19 cellular contexts compared by ENCODE assay signal in the genomic region with DNA sequence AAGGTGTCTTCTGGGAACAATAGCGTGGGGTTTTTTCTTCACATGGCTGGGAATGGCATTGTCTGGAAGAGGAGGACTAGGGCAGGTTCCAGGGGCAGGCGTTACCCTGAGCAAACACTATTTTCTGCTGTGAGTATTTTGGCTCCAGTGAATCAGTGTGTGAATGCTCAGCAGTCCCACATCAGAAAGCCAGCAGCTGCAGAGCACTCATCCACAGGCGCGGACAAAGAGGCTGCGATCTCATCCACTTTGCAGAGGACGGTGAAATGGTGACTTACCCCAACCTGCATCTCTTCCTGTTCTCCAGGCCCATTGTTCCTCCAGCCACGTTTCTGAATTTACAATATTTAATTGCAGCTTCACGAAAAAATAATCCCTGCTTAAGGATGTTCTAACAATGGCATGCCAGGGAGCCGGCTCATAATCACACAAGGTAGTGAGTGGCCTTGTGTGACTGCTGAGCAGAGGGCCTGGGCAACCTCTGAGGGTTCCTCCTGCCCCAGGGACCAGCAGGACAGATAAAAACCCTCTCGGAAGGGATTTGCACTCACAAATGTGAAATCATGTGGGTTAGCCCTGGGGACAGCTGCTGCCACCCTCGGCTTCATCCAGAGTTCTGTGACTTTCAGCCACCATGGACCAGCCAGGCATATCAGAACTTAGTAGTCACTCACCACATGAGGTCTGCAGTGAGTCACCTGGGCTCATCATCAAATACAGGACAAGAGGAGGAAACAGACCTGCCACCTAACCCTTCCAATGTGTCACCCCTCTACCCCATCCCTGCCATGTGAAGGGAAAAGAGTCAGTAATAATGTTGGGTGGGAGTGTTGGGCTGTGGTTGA.
DNase-seq lines count a peak whose midpoint lies in the region; ATAC-seq and TF ChIP-seq lines count a peak whose summit lies in the region.
"Had no signal": no experiment of that assay in that cellular context is flagged by ENCODE, and none has a peak within 500 bp of the region (broad histone marks: within the 10 kb centered on the region; RNA-seq: fewer than 3 reads in every experiment).

No MANE protein-coding gene starts in this region.

- TF ChIP-seq CTCF in foreskin keratinocyte (conservative IDR thresholded peaks at IDR 0.05) (no peak), glutamatergic neuron (IDR thresholded peaks at IDR 0.05; ENCODE audit: partially characterized antibody, unreplicated experiment) (no peak)

- H3K4me1 ChIP-seq in GM23248 (ENCODE audit: insufficient read depth): no peaks in the 10 kb centered on the region
- no peaks in the 10 kb centered on the region for H3K4me1 ChIP-seq in foreskin keratinocyte

- H3K9me3 ChIP-seq in GM23248 (ENCODE audit: low read depth): no peaks in the 10 kb centered on the region
- H3K9me3 ChIP-seq: mucosa of descending colon, neutrophil had no signal

- H3K9ac ChIP-seq in GM23248: no peak overlapping the region

- H3K27me3 Mint-ChIP-seq in glutamatergic neuron (ENCODE audit: unreplicated experiment): peaks cover 5% of the 10 kb centered on the region

- no peaks in the 10 kb centered on the region for H3K4me1 Mint-ChIP-seq in glutamatergic neuron (ENCODE audit: low read depth, unreplicated experiment)
- H3K4me1 Mint-ChIP-seq: activated naive CD4-positive, alpha-beta T cell treated with anti-CD3 and anti-CD28 coated beads, Interleukin-2, amount 50 U/mL, for 24 hours; GM23338 had no signal

- 47 to 52% methylated on average over 11 of the region's 11 CpGs for WGBS in GM23248 (ENCODE audit: low coverage in 1 of 2, low lambda C conversion rate in 2 of 2, missing lambda C conversion rate in 2 of 2), 2 experiments

- H4K20me1 ChIP-seq in GM23248 (ENCODE audit: insufficient read depth): no peaks in the 10 kb centered on the region

- H3K9me3 Mint-ChIP-seq in glutamatergic neuron (ENCODE audit: unreplicated experiment): peaks cover 2% of the 10 kb centered on the region
- H3K9me3 Mint-ChIP-seq: activated naive CD4-positive, alpha-beta T cell treated with anti-CD3 and anti-CD28 coated beads, Interleukin-2, amount 50 U/mL, for 24 hours; activated T-cell treated with anti-CD3 and anti-CD28 coated beads, Interleukin-2, amount 50 U/mL, for 24 hours; T-helper 1 cell treated with Interleukin-12 subunit alpha and Interleukin-12 subunit beta and Interleukin-4 antibody, amounts not matched to agents 30 μg/mL and 1 μg/mL, for 36 hours had no signal

- in situ Hi-C loops in GM23248 (cut with MboI): no loop called here

- H3K4me3 Mint-ChIP-seq in glutamatergic neuron (ENCODE audit: unreplicated experiment): no peak overlapping the region
- H3K4me3 Mint-ChIP-seq: activated naive CD4-positive, alpha-beta T cell treated with anti-CD3 and anti-CD28 coated beads, Interleukin-2, amount 50 U/mL, for 24 hours; activated T-cell treated with anti-CD3 and anti-CD28 coated beads, Interleukin-2, amount 50 U/mL, for 24 hours; GM23338; T-helper 1 cell treated with Interleukin-12 subunit alpha and Interleukin-12 subunit beta and Interleukin-4 antibody, amounts not matched to agents 30 μg/mL and 1 μg/mL, for 36 hours had no signal

- H3K36me3 Mint-ChIP-seq in glutamatergic neuron (ENCODE audit: unreplicated experiment): no peaks in the 10 kb centered on the region
- H3K36me3 Mint-ChIP-seq: activated naive CD4-positive, alpha-beta T cell treated with anti-CD3 and anti-CD28 coated beads, Interleukin-2, amount 50 U/mL, for 24 hours had no signal

- ATAC-seq in foreskin keratinocyte (peak; percentile 63), left ventricle myocardium superior (no peak)
- ATAC-seq: GM23338, mucosa of descending colon had no signal

- H3K27ac ChIP-seq in GM23248: no peak overlapping the region
- H3K27ac ChIP-seq in foreskin keratinocyte: no peak overlapping the region
- H3K27ac ChIP-seq: neutrophil, VCaP had no signal

- DNase-seq in A172 (ENCODE audit: low spot score): peak; percentile 49
- DNase-seq in GM23248: peak; percentile 17
- peak; percentile 49 for DNase-seq in NCI-H345 (lab: John Stamatoyannopoulos, UW)
- no peak for DNase-seq in foreskin keratinocyte
- DNase-seq in left ventricle myocardium superior: no peak
- DNase-seq in glutamatergic neuron: no peak
- no peak for DNase-seq in activated CD4-positive, alpha-beta T cell treated with anti-CD3 and anti-CD28 coated beads, Interleukin-2, amount 50 U/mL, for 4 hours
- DNase-seq: activated CD4-positive, alpha-beta T cell treated with anti-CD3 and anti-CD28 coated beads, Interleukin-2, amount 50 U/mL, for 48 hours; activated T-cell treated with anti-CD3 and anti-CD28 coated beads, Interleukin-2, amount 50 U/mL, for 24 hours; EL; head of caudate nucleus; mucosa of descending colon; NCI-H510A; SIG-M5 had no signal

- H3K36me3 ChIP-seq in GM23248 (ENCODE audit: low read depth): no peaks in the 10 kb centered on the region
- H3K36me3 ChIP-seq: neutrophil had no signal

- H3K27me3 ChIP-seq in GM23248 (replicated peaks; ENCODE audit: insufficient read depth) (peaks cover 13% of the 10 kb centered on the region), foreskin keratinocyte (no peaks in the 10 kb centered on the region)

- no peaks in the 10 kb centered on the region for H3F3A ChIP-seq in GM23248 (ENCODE audit: insufficient read depth)

- no peak overlapping the region for H2AFZ ChIP-seq in GM23248
- H2AFZ ChIP-seq: GM23338 had no signal

- no peak overlapping the region for H3K4me2 ChIP-seq in GM23248 (ENCODE audit: unreplicated experiment)
- H3K4me2 ChIP-seq: GM23338 had no signal

- no peaks in the 10 kb centered on the region for H3K9me2 ChIP-seq in GM23248 (ENCODE audit: insufficient read depth)

- H3K79me2 ChIP-seq in GM23248 (ENCODE audit: insufficient read depth): no peaks in the 10 kb centered on the region

- H3K4me3 ChIP-seq in GM23248: no peak overlapping the region
- H3K4me3 ChIP-seq: GM23338, mucosa of descending colon had no signal

- intact Hi-C loops in left ventricle myocardium superior (cut with micrococcal nuclease): no loop called here

- no peak overlapping the region for H3K27ac Mint-ChIP-seq in glutamatergic neuron (ENCODE audit: unreplicated experiment)
- H3K27ac Mint-ChIP-seq: activated naive CD4-positive, alpha-beta T cell treated with anti-CD3 and anti-CD28 coated beads, Interleukin-2, amount 50 U/mL, for 24 hours; activated T-cell treated with anti-CD3 and anti-CD28 coated beads, Interleukin-2, amount 50 U/mL, for 24 hours; GM23338; T-helper 1 cell treated with Interleukin-12 subunit alpha and Interleukin-12 subunit beta and Interleukin-4 antibody, amounts not matched to agents 30 μg/mL and 1 μg/mL, for 36 hours had no signal

Comparison
In these comparisons a context has a peak if more than half of its experiments do, and no peak if none do; other contexts are left out.
1. DNase-seq: peak in A172 (single experiment), GM23248 (single experiment) and NCI-H345 (single experiment); none in foreskin keratinocyte (0 of 2), left ventricle myocardium superior (single experiment), glutamatergic neuron (single experiment) and activated CD4-positive, alpha-beta T cell treated with anti-CD3 and anti-CD28 coated beads, Interleukin-2, amount 50 U/mL, for 4 hours (0 of 2).